In the genomic region with DNA sequence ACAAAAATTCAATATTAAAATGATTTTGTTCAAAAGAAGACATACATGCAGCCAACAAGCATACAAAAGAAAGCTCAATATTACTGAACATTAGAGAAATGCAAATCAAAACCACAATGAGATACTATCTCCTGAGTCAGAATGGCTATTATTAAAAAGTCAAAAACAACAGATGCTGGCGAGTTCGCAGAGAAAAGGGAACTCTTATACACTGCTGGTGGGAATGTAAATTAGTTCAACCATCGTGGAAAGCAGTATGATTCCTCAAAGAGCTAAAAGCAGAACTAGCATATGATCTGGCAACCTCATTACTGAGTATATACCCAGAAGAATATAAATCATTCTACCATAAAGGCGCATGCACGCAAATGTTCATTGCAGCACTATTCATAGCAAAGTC, we compare ENCODE assay signal across 13 cellular contexts.
DNase-seq lines count a peak whose midpoint lies in the region; ATAC-seq and TF ChIP-seq lines count a peak whose summit lies in the region.
"Had no signal": no experiment of that assay in that cellular context is flagged by ENCODE, and none has a peak within 500 bp of the region (broad histone marks: within the 10 kb centered on the region; RNA-seq: fewer than 3 reads in every experiment).

No MANE protein-coding gene starts in this region.

- H3K4me1 ChIP-seq in mammary epithelial cell (ENCODE audit: insufficient read depth, low read length) (no peaks in the 10 kb centered on the region), breast epithelium (no peaks in the 10 kb centered on the region)
- H3K4me1 ChIP-seq in CD8-positive, alpha-beta T cell (ENCODE audit: insufficient read depth, low read length) = no peaks in the 10 kb centered on the region
- H3K4me1 ChIP-seq: A549, vagina had no signal

- H3K4me1 Mint-ChIP-seq in stimulated activated memory B cell treated with anti-CD40 and anti-IgM and Interleukin-4, amounts not matched to agents 10 μg/mL and 1 μg/mL and 100 μg/mL, for 72 hours = peaks cover 46% of the 10 kb centered on the region
- H3K4me1 Mint-ChIP-seq in CD8-positive, alpha-beta T cell (ENCODE audit: low read depth) = no peaks in the 10 kb centered on the region

- no peaks in the 10 kb centered on the region for H3K36me3 Mint-ChIP-seq in stimulated activated memory B cell treated with anti-CD40 and anti-IgM and Interleukin-4, amounts not matched to agents 10 μg/mL and 1 μg/mL and 100 μg/mL, for 72 hours
- H3K36me3 Mint-ChIP-seq in CD8-positive, alpha-beta T cell = no peaks in the 10 kb centered on the region

- H3K9me3 ChIP-seq in mammary epithelial cell (replicated peaks; ENCODE audit: insufficient read depth, low read length) = no peaks in the 10 kb centered on the region
- no peaks in the 10 kb centered on the region for H3K9me3 ChIP-seq in breast epithelium
- H3K9me3 ChIP-seq in CD8-positive, alpha-beta T cell (ENCODE audit: low read length) = no peaks in the 10 kb centered on the region
- H3K9me3 ChIP-seq: vagina had no signal

- peak; percentile 71 for ATAC-seq in HG02763 (IDR thresholded peaks at IDR 0.05; ENCODE audit: unreplicated experiment)
- ATAC-seq in HG03558 (IDR thresholded peaks at IDR 0.05; ENCODE audit: extremely low read depth, unreplicated experiment) = peak; percentile 75
- peak; percentile 95 for ATAC-seq in stimulated activated memory B cell treated with anti-CD40 and anti-IgM and Interleukin-4, amounts not matched to agents 10 μg/mL and 1 μg/mL and 100 μg/mL, for 72 hours
- no peak for ATAC-seq in CD8-positive, alpha-beta T cell
- ATAC-seq: A549 had no signal

- intact Hi-C loops in mammary epithelial cell (cut with micrococcal nuclease) = no loop called here
- intact Hi-C loops in breast epithelium (cut with DNase I; ENCODE audit: low total_unique reads) = no loop called here
- intact Hi-C loops in CD8-positive, alpha-beta T cell (cut with DNase I, micrococcal nuclease) = no loop called here

- H3K27me3 Mint-ChIP-seq in stimulated activated memory B cell treated with anti-CD40 and anti-IgM and Interleukin-4, amounts not matched to agents 10 μg/mL and 1 μg/mL and 100 μg/mL, for 72 hours = no peaks in the 10 kb centered on the region
- peaks cover 2% of the 10 kb centered on the region for H3K27me3 Mint-ChIP-seq in CD8-positive, alpha-beta T cell (ENCODE audit: low read depth)
- H3K27me3 Mint-ChIP-seq: progenitor cell of endocrine pancreas had no signal

- no peak overlapping the region for H3K9ac ChIP-seq in mammary epithelial cell (ENCODE audit: insufficient read depth, low read length)

- no peak overlapping the region for H3K27ac Mint-ChIP-seq in stimulated activated memory B cell treated with anti-CD40 and anti-IgM and Interleukin-4, amounts not matched to agents 10 μg/mL and 1 μg/mL and 100 μg/mL, for 72 hours
- H3K27ac Mint-ChIP-seq in CD8-positive, alpha-beta T cell = no peak overlapping the region
- H3K27ac Mint-ChIP-seq: progenitor cell of endocrine pancreas had no signal

- CTCF ChIA-PET in mammary epithelial cell (lab: Charles Lee; ENCODE audit: low non-redundant PET) = interaction anchor here (0.7 kb wide), 1 partner anchor 38 kb away, joined by 12 read pairs; no protein-coding TSS in a partner anchor
- CTCF ChIA-PET in CD8-positive, alpha-beta T cell (lab: Charles Lee) = no interaction called here

- no peak for TF ChIP-seq POLR2A in breast epithelium (IDR thresholded peaks at IDR 0.05)

- 62% methylated on average over 5 of the region's 5 CpGs for WGBS in mammary epithelial cell (ENCODE audit: low coverage, missing lambda C conversion rate)

- dilution Hi-C loops in mammary epithelial cell (cut with HindIII; ENCODE audit: low sequenced_read_pairs) = no loop called here

- no peaks in the 10 kb centered on the region for H3K27me3 ChIP-seq in mammary epithelial cell (ENCODE audit: insufficient read depth, low read length)
- no peaks in the 10 kb centered on the region for H3K27me3 ChIP-seq in breast epithelium
- no peaks in the 10 kb centered on the region for H3K27me3 ChIP-seq in CD8-positive, alpha-beta T cell (ENCODE audit: insufficient read depth, low read length)
- H3K27me3 ChIP-seq: vagina had no signal

- no peak overlapping the region for H3K4me3 ChIP-seq in mammary epithelial cell (replicated peaks in 1 of 3; ENCODE audit: insufficient read depth in 1 of 3, low read depth in 2 of 3, low read length in 3 of 3)
- H3K4me3 ChIP-seq in breast epithelium = no peak overlapping the region
- no peak overlapping the region for H3K4me3 ChIP-seq in CD8-positive, alpha-beta T cell (ENCODE audit: low read depth, low read length)
- H3K4me3 ChIP-seq: A549, vagina had no signal

- H4K20me1 ChIP-seq in mammary epithelial cell (ENCODE audit: insufficient read depth, low read length) = no peaks in the 10 kb centered on the region

- no peak overlapping the region for H3K4me2 ChIP-seq in mammary epithelial cell (ENCODE audit: insufficient read depth, low read depth, low read length)
- H3K4me2 ChIP-seq: A549 had no signal

- peak; percentile 21 for DNase-seq in mammary epithelial cell
- no peak for DNase-seq in breast epithelium (ENCODE audit: low spot score in 2 of 2)
- no peak for DNase-seq in NCI-H345 (lab: John Stamatoyannopoulos, UW)
- DNase-seq in DMS153 treated with DMSO at 0.1 percent for 48 hours (lab: John Stamatoyannopoulos, UW; ENCODE audit: unreplicated experiment) = no peak
- DNase-seq in CD8-positive, alpha-beta T cell = no peak
- DNase-seq: kidney glomerular epithelial cell, NCI-H2171 had no signal

- in situ Hi-C loops in mammary epithelial cell (cut with MboI; ENCODE audit: low sequenced_read_pairs in 2 of 2) = no loop called here

- no TSS peak for BruUV-seq in mammary epithelial cell (replicated peaks; lab: Mats Ljungman, UMichigan)

- no peak overlapping the region for H3K4me3 Mint-ChIP-seq in stimulated activated memory B cell treated with anti-CD40 and anti-IgM and Interleukin-4, amounts not matched to agents 10 μg/mL and 1 μg/mL and 100 μg/mL, for 72 hours
- H3K4me3 Mint-ChIP-seq in CD8-positive, alpha-beta T cell = no peak overlapping the region

- POLR2A ChIA-PET in CD8-positive, alpha-beta T cell (lab: Charles Lee) = interaction anchor here (1.6 kb wide), 1 partner anchor 16 kb away, joined by 4 read pairs; no protein-coding TSS in a partner anchor

- H2AFZ ChIP-seq in mammary epithelial cell (ENCODE audit: low read depth, low read length) = no peak overlapping the region

- H3K9me3 Mint-ChIP-seq in stimulated activated memory B cell treated with anti-CD40 and anti-IgM and Interleukin-4, amounts not matched to agents 10 μg/mL and 1 μg/mL and 100 μg/mL, for 72 hours = no peaks in the 10 kb centered on the region
- no peaks in the 10 kb centered on the region for H3K9me3 Mint-ChIP-seq in CD8-positive, alpha-beta T cell

- H3K36me3 ChIP-seq in mammary epithelial cell (ENCODE audit: insufficient read depth, low read length) (no peaks in the 10 kb centered on the region), breast epithelium (no peaks in the 10 kb centered on the region)
- H3K36me3 ChIP-seq in CD8-positive, alpha-beta T cell (ENCODE audit: insufficient read depth, low read length) = no peaks in the 10 kb centered on the region
- H3K36me3 ChIP-seq: vagina had no signal

- H3K27ac ChIP-seq in mammary epithelial cell (ENCODE audit: insufficient read depth, low read depth, low read length) = no peak overlapping the region
- H3K27ac ChIP-seq in breast epithelium = no peak overlapping the region
- no peak overlapping the region for H3K27ac ChIP-seq in CD8-positive, alpha-beta T cell (ENCODE audit: low read depth, low read length)
- H3K27ac ChIP-seq: A549, vagina had no signal

- TF ChIP-seq CTCF in mammary epithelial cell (conservative IDR thresholded peaks at IDR 0.05 in 1 of 2, IDR thresholded peaks at IDR 0.05 in 1 of 2; ENCODE audit: extremely low read depth in 1 of 2, insufficient read depth in 1 of 2, low read depth in 1 of 2, low read length in 2 of 2) (no peak), breast epithelium (IDR thresholded peaks at IDR 0.05) (no peak)
- no peak for TF ChIP-seq CTCF in CD8-positive, alpha-beta T cell (IDR thresholded peaks at IDR 0.05)

- no peaks in the 10 kb centered on the region for H3K79me2 ChIP-seq in mammary epithelial cell (ENCODE audit: insufficient read depth, low read length)
